ENCODE assay signal across 13 cellular contexts in the genomic region with DNA sequence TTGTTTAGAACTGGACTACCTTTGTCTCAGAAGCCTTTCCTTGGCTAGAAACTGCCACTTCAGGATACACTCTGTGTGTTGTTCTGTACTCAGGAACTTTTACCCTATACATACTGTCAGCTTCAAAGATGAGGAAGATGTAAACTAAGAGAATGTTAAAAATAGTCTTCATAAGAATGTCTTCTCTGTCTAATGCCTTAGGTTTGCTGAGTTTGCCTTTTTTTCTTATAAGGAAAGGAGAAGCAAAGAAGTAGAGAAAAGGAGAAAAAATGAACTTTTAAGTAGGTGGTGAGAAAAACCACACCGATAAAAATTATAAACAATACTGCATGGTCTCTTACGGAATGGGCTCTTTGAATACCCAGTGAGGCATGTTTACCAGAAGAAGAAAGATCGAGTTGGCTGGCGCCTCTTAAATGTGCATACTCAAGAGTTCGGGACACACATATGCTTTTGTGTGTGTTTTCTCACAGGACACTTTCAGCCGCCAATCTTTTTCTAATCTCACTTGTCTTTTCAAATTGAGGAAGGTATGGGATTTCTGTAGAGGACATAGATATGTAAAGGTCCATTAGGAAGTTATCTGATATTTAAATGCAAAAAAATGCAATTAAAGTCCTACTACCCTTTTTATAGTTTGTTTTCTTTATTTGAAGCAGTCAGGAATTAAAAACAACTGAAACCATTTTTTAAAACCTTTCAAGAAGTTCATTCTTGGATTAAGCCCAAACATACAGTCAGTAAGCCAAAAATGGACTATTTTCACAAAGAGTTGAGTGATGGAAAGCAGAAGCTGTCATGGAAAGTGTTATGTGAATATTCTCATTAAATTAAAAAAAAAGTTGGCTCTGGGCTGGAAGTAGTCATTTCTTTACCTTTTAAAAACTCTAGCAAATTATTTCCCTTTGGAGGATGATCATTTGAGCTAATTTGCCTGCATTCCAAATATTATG.
A peak's percentile ranks its signal among the peaks of the same experiment; 100 is the strongest.
DNase-seq lines count a peak whose midpoint lies in the region; ATAC-seq, FAIRE-seq and TF ChIP-seq lines count a peak whose summit lies in the region.
"Had no signal": no experiment of that assay in that cellular context is flagged by ENCODE, and none has a peak within 500 bp of the region (broad histone marks: within the 10 kb centered on the region; RNA-seq: fewer than 3 reads in every experiment).

No MANE protein-coding gene starts in this region.

- H3K4me3 ChIP-seq in osteoblast (ENCODE audit: insufficient read depth, low read length) (no peak overlapping the region), ascending aorta (peak overlapping the region in 1 of 2 donors; percentile 27)

- H3K9me3 ChIP-seq in osteoblast (ENCODE audit: low read depth, low read length) (no peaks in the 10 kb centered on the region), ascending aorta (no peaks in the 10 kb centered on the region)

- H3K4me1 Mint-ChIP-seq in activated CD4-positive, alpha-beta T cell treated with anti-CD3 and anti-CD28 coated beads for 36 hours, result peaks cover 43% of the 10 kb centered on the region

- intact Hi-C loops in activated CD4-positive, alpha-beta T cell treated with anti-CD3 and anti-CD28 coated beads for 36 hours (cut with DNase I, micrococcal nuclease), result no loop called here
- intact Hi-C loops in ascending aorta (cut with DNase I), result no loop called here

- H2AFZ ChIP-seq in osteoblast (ENCODE audit: low read length), result peak overlapping the region; percentile 66

- H3K27ac Mint-ChIP-seq in activated CD4-positive, alpha-beta T cell treated with anti-CD3 and anti-CD28 coated beads for 36 hours, result peak overlapping the region; percentile 52

- no peaks in the 10 kb centered on the region for H3K27me3 Mint-ChIP-seq in activated CD4-positive, alpha-beta T cell treated with anti-CD3 and anti-CD28 coated beads for 36 hours
- H3K27me3 Mint-ChIP-seq: central memory CD8-positive, alpha-beta T cell had no signal

- peak; percentile 97 for FAIRE-seq in endometrium (lab: Jason Lieb, UNC)

- POLR2A ChIA-PET in activated CD4-positive, alpha-beta T cell treated with anti-CD3 and anti-CD28 coated beads for 36 hours (lab: Charles Lee), result interaction anchor here (0.6 kb wide), 3 partner anchors 43 to 736 kb away, joined by 3 to 5 read pairs (median 3); no protein-coding TSS in a partner anchor

- no peaks in the 10 kb centered on the region for H4K20me1 ChIP-seq in osteoblast (ENCODE audit: insufficient read depth, low read length)

- CTCF ChIA-PET in activated CD4-positive, alpha-beta T cell treated with anti-CD3 and anti-CD28 coated beads for 36 hours (lab: Charles Lee), result interaction anchor here (0.8 kb wide), 1 partner anchor 20 kb away, joined by 4 read pairs; no protein-coding TSS in a partner anchor

- H3K36me3 Mint-ChIP-seq in activated CD4-positive, alpha-beta T cell treated with anti-CD3 and anti-CD28 coated beads for 36 hours (ENCODE audit: low read depth), result peaks cover 13% of the 10 kb centered on the region

- DNase-seq in activated CD4-positive, alpha-beta T cell treated with anti-CD3 and anti-CD28 coated beads for 36 hours, result no peak
- no peak for DNase-seq in activated CD4-positive, alpha-beta T cell treated with anti-CD3 and anti-CD28 coated beads, Interleukin-2, amount 50 U/mL, for 1 hour
- DNase-seq in LHCN-M2 (ENCODE audit: low read depth), result peak; percentile 35
- peak; percentile 3 for DNase-seq in osteoblast (ENCODE audit: insufficient read length, low spot score, missing footprints)
- no peak for DNase-seq in D341Med (ENCODE audit: low spot score)
- no peak for DNase-seq in ascending aorta (ENCODE audit: low spot score in 2 of 2)
- DNase-seq: activated CD4-positive, alpha-beta T cell treated with anti-CD3 and anti-CD28 coated beads, Interleukin-2, amount 50 U/mL, for 48 hours; activated naive CD4-positive, alpha-beta T cell treated with Interleukin-2 at 50 U/mL for 16 hours; GOT3; NCI-H1694 treated with DMSO at 0.1 percent for 48 hours had no signal

- no peak for TF ChIP-seq CTCF in osteoblast (IDR thresholded peaks at IDR 0.05; ENCODE audit: extremely low read depth, low read depth, low read length)
- no peak for TF ChIP-seq CTCF in ascending aorta (IDR thresholded peaks at IDR 0.05)

- no peak overlapping the region for H3K27ac ChIP-seq in osteoblast (ENCODE audit: low read depth, low read length)
- no peak overlapping the region for H3K27ac ChIP-seq in ascending aorta

- peak overlapping the region; percentile 21 for H3K4me2 ChIP-seq in osteoblast (ENCODE audit: insufficient read depth, low read length)

- no peak overlapping the region for H3K4me3 Mint-ChIP-seq in activated CD4-positive, alpha-beta T cell treated with anti-CD3 and anti-CD28 coated beads for 36 hours
- H3K4me3 Mint-ChIP-seq: central memory CD8-positive, alpha-beta T cell had no signal

- H3K9me3 Mint-ChIP-seq in activated CD4-positive, alpha-beta T cell treated with anti-CD3 and anti-CD28 coated beads for 36 hours (ENCODE audit: low read depth), result peaks cover 7% of the 10 kb centered on the region

- no peak for ATAC-seq in activated CD4-positive, alpha-beta T cell treated with anti-CD3 and anti-CD28 coated beads for 36 hours
- ATAC-seq in GM19395 (IDR thresholded peaks at IDR 0.05; ENCODE audit: unreplicated experiment), result no peak

- H3K4me1 ChIP-seq in osteoblast (ENCODE audit: insufficient read depth, low read length) (peaks cover 25% of the 10 kb centered on the region), ascending aorta (peaks cover 0 to 14% of the 10 kb centered on the region in 2 donors)

- H3K36me3 ChIP-seq in osteoblast (ENCODE audit: insufficient read depth, low read length), result no peaks in the 10 kb centered on the region
- no peaks in the 10 kb centered on the region for H3K36me3 ChIP-seq in ascending aorta

- no peaks in the 10 kb centered on the region for H3K79me2 ChIP-seq in osteoblast (ENCODE audit: insufficient read depth, low read length)

- H3K27me3 ChIP-seq in osteoblast (ENCODE audit: insufficient read depth, low read length), result no peaks in the 10 kb centered on the region
- H3K27me3 ChIP-seq in ascending aorta, result no peaks in the 10 kb centered on the region

Comparison
In these comparisons a context has a peak if more than half of its experiments do, and no peak if none do; other contexts are left out.
1. DNase-seq: peak in LHCN-M2 (single experiment) and osteoblast (single experiment); none in activated CD4-positive, alpha-beta T cell treated with anti-CD3 and anti-CD28 coated beads for 36 hours (single experiment), activated CD4-positive, alpha-beta T cell treated with anti-CD3 and anti-CD28 coated beads, Interleukin-2, amount 50 U/mL, for 1 hour (single experiment), D341Med (single experiment) and ascending aorta (0 of 2).